1 cellular context compared by ENCODE assay signal in the genomic region with DNA sequence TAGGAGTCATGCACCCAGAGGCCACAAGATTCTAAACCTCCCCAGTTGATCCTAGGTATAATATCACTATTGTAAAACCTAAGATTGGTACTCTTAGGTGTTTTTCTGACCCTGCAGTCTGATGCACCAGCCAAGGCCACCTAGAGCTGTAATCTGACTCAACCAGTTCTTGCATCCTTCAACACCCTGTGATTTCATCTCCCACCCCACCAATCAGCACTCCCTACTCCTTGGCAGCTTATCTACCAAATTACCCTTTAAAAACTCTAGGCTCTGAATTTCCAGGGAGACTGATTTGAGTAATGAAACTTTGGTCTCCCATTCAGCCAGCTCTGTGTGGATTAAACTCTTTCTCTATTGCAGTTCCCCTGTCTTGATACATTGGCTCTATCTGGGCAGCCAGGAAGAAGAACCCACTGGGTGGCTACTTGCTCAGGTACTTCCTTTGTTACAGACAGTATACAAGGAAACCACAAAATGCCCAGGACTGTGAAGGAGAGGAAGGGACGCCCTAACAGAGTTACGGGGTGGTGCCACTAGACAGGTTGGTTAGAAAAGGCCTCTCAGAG.
A peak's percentile ranks its signal among the peaks of the same experiment; 100 is the strongest.
TF ChIP-seq lines count a peak whose summit lies in the region.

No MANE protein-coding gene starts in this region.

TF ChIP-seq in K562, 482 proteins besides CTCF, POLR2A, EP300 and RAD21:
- TF ChIP-seq NFIC (IDR thresholded peaks at IDR 0.05) (0 out of 2 replicates have a peak, but pooled peaks have one; percentile 8), CBX5 (IDR thresholded peaks at IDR 0.05; ENCODE audit: borderline replicate concordance, low read depth) (0 out of 2 replicates have a peak, but pooled peaks have one; percentile 57), MEIS2 (IDR thresholded peaks at IDR 0.05; ENCODE audit: partially characterized antibody) (peak; percentile 86), TFAP4 (CRISPR knock-in tag; IDR thresholded peaks at IDR 0.05; ENCODE audit: borderline replicate concordance) (no peak), KDM1A (IDR thresholded peaks at IDR 0.05) (peak; percentile 80 to 83), CBFA2T3 (IDR thresholded peaks at IDR 0.05) (peak; percentile 59), CBFA2T2 (conservative IDR thresholded peaks at IDR 0.05) (0 out of 2 replicates have a peak, but pooled peaks have one; percentile 13), ZBTB1 (CRISPR knock-in tag; IDR thresholded peaks at IDR 0.05; ENCODE audit: borderline replicate concordance, low read depth) (no peak), ARID1B (IDR thresholded peaks at IDR 0.05) (peak; percentile 71), TAF7 (tag; IDR thresholded peaks at IDR 0.05) (no peak), SMARCA4 (IDR thresholded peaks at IDR 0.05) (0 out of 2 replicates have a peak, but pooled peaks have one; percentile 33), SMARCE1 (IDR thresholded peaks at IDR 0.05) (0 out of 2 replicates have a peak, but pooled peaks have one; percentile 34), DPF2 (IDR thresholded peaks at IDR 0.05) (0 out of 2 replicates have a peak, but pooled peaks have one; percentile 30), HDAC1 (IDR thresholded peaks at IDR 0.05) (peak in 1 of 2 experiments; percentile 64; a peak in 1 of 4 replicates), TCF3 (CRISPR knock-in tag; IDR thresholded peaks at IDR 0.05) (peak; percentile 34; the same call in 1 of the 2 replicates), ARID3B (CRISPR knock-in tag; IDR thresholded peaks at IDR 0.05; ENCODE audit: borderline replicate concordance) (no peak), HMG20A (CRISPR knock-in tag; conservative IDR thresholded peaks at IDR 0.05) (no peak), TAL1 (IDR thresholded peaks at IDR 0.05) (peak; percentile 52), RCOR1 (IDR thresholded peaks at IDR 0.05; ENCODE audit: borderline replicate concordance in 1 of 2, low read depth in 2 of 2, low read length in 2 of 2) (peak in 1 of 2 experiments; percentile 75; a peak in 1 of 4 replicates)
